Comparison of ENCODE assay signal across 8 cellular contexts in genomic region chr22:42719656-42720262, GRCh38. TPM values are rescaled to one million over a fixed set of nuclear protein-coding genes. Genes with fewer than 3 reads are reported as not detected.
DNase-seq lines count a peak whose midpoint lies in the region; ATAC-seq and TF ChIP-seq lines count a peak whose summit lies in the region.

No MANE protein-coding gene starts in this region.

- POLR2A ChIA-PET in PC-3 (lab: Charles Lee; ENCODE audit: unreplicated experiment), result no interaction called here

- TF ChIP-seq CTCF in PC-3 (conservative IDR thresholded peaks at IDR 0.05; ENCODE audit: low read depth, low read length) (no peak), esophagus squamous epithelium (IDR thresholded peaks at IDR 0.05) (no peak)

- H3K36me3 ChIP-seq in PC-3 (ENCODE audit: low read depth, low read length), result no peaks in the 10 kb centered on the region
- H3K36me3 ChIP-seq in esophagus squamous epithelium, result no peaks in the 10 kb centered on the region
- no peaks in the 10 kb centered on the region for H3K36me3 ChIP-seq in neuron (ENCODE audit: insufficient read depth, low read length)

- no peaks in the 10 kb centered on the region for H3K9me3 ChIP-seq in PC-3 (ENCODE audit: low read length)
- no peaks in the 10 kb centered on the region for H3K9me3 ChIP-seq in esophagus squamous epithelium
- H3K9me3 ChIP-seq in neuron (ENCODE audit: low read length), result no peaks in the 10 kb centered on the region

- peak overlapping the region; percentile 66 for H3K4me3 ChIP-seq in PC-3 (ENCODE audit: low read length)
- H3K4me3 ChIP-seq in esophagus squamous epithelium, result peak overlapping the region; percentile 59 to 89 (median 78)
- no peak overlapping the region for H3K4me3 ChIP-seq in neuron (ENCODE audit: low read length)

- no peaks in the 10 kb centered on the region for H3K4me1 ChIP-seq in PC-3 (ENCODE audit: insufficient read depth, low read length)
- peaks cover 22 to 77% (median 35%) of the 10 kb centered on the region in 3 donors for H3K4me1 ChIP-seq in esophagus squamous epithelium
- peaks cover 2% of the 10 kb centered on the region for H3K4me1 ChIP-seq in neuron (ENCODE audit: insufficient read depth, low read length)

- no TSS peak for BruUV-seq in PC-3 (replicated peaks; lab: Mats Ljungman, UMichigan)

- TF ChIP-seq POLR2A in esophagus squamous epithelium (IDR thresholded peaks at IDR 0.05), result no peak

- no peaks in the 10 kb centered on the region for H3K79me2 ChIP-seq in PC-3 (ENCODE audit: low read length)

- intact Hi-C loops in PC-3 (cut with micrococcal nuclease), result no loop called here
- intact Hi-C loops in esophagus squamous epithelium (cut with DNase I), result no loop called here

- H3K4me2 ChIP-seq in PC-3 (ENCODE audit: low read length), result peak overlapping the region; percentile 82

- ATAC-seq in PC-3 (no peak; the same call in 1 of the 2 replicates), GM21515 (IDR thresholded peaks at IDR 0.05; ENCODE audit: unreplicated experiment) (no peak)

- CTCF ChIA-PET in PC-3 (lab: Charles Lee), result no interaction called here

- peaks cover 7% of the 10 kb centered on the region for H3K27me3 ChIP-seq in PC-3 (ENCODE audit: low read length)
- peaks cover 0 to 41% (median 0%) of the 10 kb centered on the region in 4 donors for H3K27me3 ChIP-seq in esophagus squamous epithelium
- H3K27me3 ChIP-seq in neuron (ENCODE audit: insufficient read depth, low read length), result peaks cover 62% of the 10 kb centered on the region

- no peaks in the 10 kb centered on the region for H3F3A ChIP-seq in PC-3 (ENCODE audit: low read length, unreplicated experiment)

- DNase-seq in COLO668 (lab: John Stamatoyannopoulos, UW; ENCODE audit: unreplicated experiment), result peak; percentile 39
- DNase-seq in PC-3, result no peak
- DNase-seq in esophagus squamous epithelium (lab: John Stamatoyannopoulos, UW), result no peak
- no peak for DNase-seq in NCI-H1417 treated with DMSO at 0.1 percent for 48 hours (lab: John Stamatoyannopoulos, UW)
- DNase-seq in NCI-H2081 treated with DMSO at 0.1 percent for 48 hours (lab: John Stamatoyannopoulos, UW), result no peak
- no peak for DNase-seq in foreskin melanocyte

- H3K9ac ChIP-seq in PC-3 (ENCODE audit: low read length), result no peak overlapping the region

- H3K27ac ChIP-seq in PC-3 (ENCODE audit: low read length) (no peak overlapping the region), esophagus squamous epithelium (peak overlapping the region; percentile 90 to 94 (median 92))

- no peaks in the 10 kb centered on the region for H4K20me1 ChIP-seq in PC-3 (ENCODE audit: low read length)

- H2AFZ ChIP-seq in PC-3 (ENCODE audit: low read length), result no peak overlapping the region
- H2AFZ ChIP-seq in neuron (ENCODE audit: low read depth, low read length), result peak overlapping the region; percentile 46

- 15 to 37% methylated on average over 7 to 16 of the region's 37 CpGs for WGBS in esophagus squamous epithelium, 2 donors

- no peaks in the 10 kb centered on the region for H3K9me2 ChIP-seq in PC-3 (replicated peaks; ENCODE audit: low read length)

RNA-seq across cellular contexts. Expression of gene A4GALT, which starts 0.9 kb away (rescaled TPM):
- total RNA-seq in PC-3 (2014; rRNA removed) (0.63 and 3.2 TPM in 2 replicates), esophagus squamous epithelium (10 to 100 TPM; 13.9 to 22.0 (median 17.6) TPM)
